In genomic region chr18:12839057-12839525, GRCh38 we compare ENCODE assay signal across 8 cellular contexts. TPM values are rescaled to one million over a fixed set of nuclear protein-coding genes. Genes with fewer than 3 reads are reported as not detected.
DNase-seq lines count a peak whose midpoint lies in the region; ATAC-seq and TF ChIP-seq lines count a peak whose summit lies in the region.

No MANE protein-coding gene starts in this region.

- no peak for TF ChIP-seq CTCF in CD4-positive, alpha-beta T cell (IDR thresholded peaks at IDR 0.05)
- TF ChIP-seq CTCF in activated CD8-positive, alpha-beta T cell treated with anti-CD3 and anti-CD28 coated beads for 36 hours (IDR thresholded peaks at IDR 0.05), result no peak

- peaks cover 40% of the 10 kb centered on the region for H3K36me3 Mint-ChIP-seq in CD4-positive, alpha-beta T cell (ENCODE audit: low read depth)
- peaks cover 13% of the 10 kb centered on the region for H3K36me3 Mint-ChIP-seq in activated CD8-positive, alpha-beta T cell treated with anti-CD3 and anti-CD28 coated beads for 36 hours (ENCODE audit: low read depth)

- peaks cover 6 to 9% of the 10 kb centered on the region in 2 donors for H3K36me3 ChIP-seq in muscle layer of duodenum (ENCODE audit: control insufficient read depth in 1 of 2, insufficient read depth in 2 of 2, low read length in 2 of 2)

- no peak for DNase-seq in CD4-positive, alpha-beta T cell
- DNase-seq in activated CD8-positive, alpha-beta T cell treated with anti-CD3 and anti-CD28 coated beads for 36 hours, result peak; percentile 29
- no peak for DNase-seq in cerebellar cortex (ENCODE audit: low spot score)
- no peak for DNase-seq in SW480 (ENCODE audit: low spot score)
- DNase-seq in activated gamma-delta T cell (lab: John Stamatoyannopoulos, UW), result no peak

- H3K4me1 Mint-ChIP-seq in CD4-positive, alpha-beta T cell (ENCODE audit: low read depth), result peaks cover 63% of the 10 kb centered on the region
- peaks cover 56% of the 10 kb centered on the region for H3K4me1 Mint-ChIP-seq in activated CD8-positive, alpha-beta T cell treated with anti-CD3 and anti-CD28 coated beads for 36 hours (ENCODE audit: low read depth)

- POLR2A ChIA-PET in CD4-positive, alpha-beta T cell (lab: Charles Lee), result interaction anchor here (0.9 to 1.4 kb wide), 4 partner anchors 14 to 63 kb away, joined by 3 to 24 read pairs (median 4); partner anchors contain the start of gene PTPN2
- POLR2A ChIA-PET in activated CD8-positive, alpha-beta T cell treated with anti-CD3 and anti-CD28 coated beads for 36 hours (lab: Charles Lee), result interaction anchor here (0.9 to 1.2 kb wide), 2 partner anchors 14 to 17 kb away, joined by 3 to 4 read pairs; no protein-coding TSS in a partner anchor

- H3K27me3 Mint-ChIP-seq in CD4-positive, alpha-beta T cell, result no peaks in the 10 kb centered on the region
- H3K27me3 Mint-ChIP-seq in activated CD8-positive, alpha-beta T cell treated with anti-CD3 and anti-CD28 coated beads for 36 hours, result no peaks in the 10 kb centered on the region

- peak overlapping the region; percentile 25 for H3K27ac ChIP-seq in CD4-positive, alpha-beta T cell (ENCODE audit: low read depth, low read length)
- H3K27ac ChIP-seq in muscle layer of duodenum (ENCODE audit: low read length), result peak overlapping the region; percentile 88

- ATAC-seq in CD4-positive, alpha-beta T cell (ENCODE audit: poor library complexity), result peak; percentile 56
- ATAC-seq in GM19452 (IDR thresholded peaks at IDR 0.05; ENCODE audit: unreplicated experiment) (peak; percentile 47), HG03439 (IDR thresholded peaks at IDR 0.05; ENCODE audit: unreplicated experiment) (peak; percentile 35)
- peak; percentile 68 for ATAC-seq in activated CD8-positive, alpha-beta T cell treated with anti-CD3 and anti-CD28 coated beads for 36 hours

- no peaks in the 10 kb centered on the region for H3K9me3 ChIP-seq in CD4-positive, alpha-beta T cell (ENCODE audit: control insufficient read depth, low read length)
- H3K9me3 ChIP-seq in muscle layer of duodenum (ENCODE audit: control insufficient read depth in 1 of 2, low read length in 2 of 2), result no peaks in the 10 kb centered on the region

- intact Hi-C loops in CD4-positive, alpha-beta T cell (cut with DNase I, micrococcal nuclease), result loop anchor here in 1 of 2 experiments (2.0 to 5.0 kb wide), 2 partner anchors 37 to 44 kb away; no protein-coding TSS in a partner anchor
- intact Hi-C loops in activated CD8-positive, alpha-beta T cell treated with anti-CD3 and anti-CD28 coated beads for 36 hours (cut with micrococcal nuclease), result no loop called here

- peak overlapping the region; percentile 23 for H3K4me3 Mint-ChIP-seq in CD4-positive, alpha-beta T cell
- H3K4me3 Mint-ChIP-seq in activated CD8-positive, alpha-beta T cell treated with anti-CD3 and anti-CD28 coated beads for 36 hours, result peak overlapping the region; percentile 62

- peak overlapping the region in 1 of 2 donors; percentile 32 for H3K4me3 ChIP-seq in muscle layer of duodenum (ENCODE audit: low read depth in 1 of 2, low read length in 2 of 2)

- peaks cover 5% of the 10 kb centered on the region in 2 donors for H3K4me1 ChIP-seq in muscle layer of duodenum (ENCODE audit: control insufficient read depth in 1 of 2, insufficient read depth in 2 of 2, low read length in 2 of 2)

- H3K27me3 ChIP-seq in CD4-positive, alpha-beta T cell (ENCODE audit: control insufficient read depth, insufficient read depth, low read length), result no peaks in the 10 kb centered on the region
- no peaks in the 10 kb centered on the region for H3K27me3 ChIP-seq in muscle layer of duodenum (ENCODE audit: low read depth, low read length)

- H3K9me3 Mint-ChIP-seq in CD4-positive, alpha-beta T cell, result no peaks in the 10 kb centered on the region
- H3K9me3 Mint-ChIP-seq in activated CD8-positive, alpha-beta T cell treated with anti-CD3 and anti-CD28 coated beads for 36 hours, result no peaks in the 10 kb centered on the region

- H3K27ac Mint-ChIP-seq in CD4-positive, alpha-beta T cell, result peak overlapping the region; percentile 76
- H3K27ac Mint-ChIP-seq in activated CD8-positive, alpha-beta T cell treated with anti-CD3 and anti-CD28 coated beads for 36 hours, result peak overlapping the region; percentile 98

- CTCF ChIA-PET in CD4-positive, alpha-beta T cell (lab: Charles Lee), result no interaction called here
- CTCF ChIA-PET in activated CD8-positive, alpha-beta T cell treated with anti-CD3 and anti-CD28 coated beads for 36 hours (lab: Charles Lee), result no interaction called here

RNA-seq across cellular contexts. Expression of gene PTPN2, which starts 44.9 kb away (rescaled TPM):
- 10 to 100 TPM; 49.4 to 53.8 TPM for total RNA-seq in CD4-positive, alpha-beta T cell
- 10 to 100 TPM; 50.8 to 55.8 TPM for total RNA-seq in activated CD8-positive, alpha-beta T cell treated with anti-CD3 and anti-CD28 coated beads for 36 hours
